ENCODE assay signal across 16 cellular contexts in genomic region chr7:145902123-145902522, GRCh38.
"Had no signal": no experiment of that assay in that cellular context is flagged by ENCODE, and none has a peak within 500 bp of the region (broad histone marks: within the 10 kb centered on the region; RNA-seq: fewer than 3 reads in every experiment).

No MANE protein-coding gene starts in this region.

- H3K27ac ChIP-seq: foreskin keratinocyte, hepatocyte, right atrium auricular region, WERI-Rb-1 had no signal

- H3K79me2 ChIP-seq: hepatocyte had no signal

- H3K36me3 ChIP-seq: right atrium auricular region, WERI-Rb-1 had no signal

- H3K4me3 ChIP-seq: hepatocyte, right atrium auricular region had no signal

- H3K27me3 ChIP-seq: foreskin keratinocyte, hepatocyte, right atrium auricular region had no signal

- H3K4me2 ChIP-seq: hepatocyte had no signal

- H3K4me1 ChIP-seq: foreskin keratinocyte, right atrium auricular region had no signal

- DNase-seq: activated CD4-positive, alpha-beta T cell treated with anti-CD3 and anti-CD28 coated beads, Interleukin-2, amount 50 U/mL, for 4 hours; activated effector memory CD4-positive, alpha-beta T cell treated with anti-CD3 and anti-CD28 coated beads, Interleukin-2, amount 50 U/mL, for 16 hours; activated T-cell treated with anti-CD3 and anti-CD28 coated beads, Interleukin-2, amount 50 U/mL, for 72 hours; effector memory CD8-positive, alpha-beta T cell; foreskin keratinocyte; kidney; nephron progenitor cell; stimulated activated CD4-positive, alpha-beta T cell treated with anti-CD3 and anti-CD28 coated beads, Interleukin-12 subunit alpha, Interleukin-12 subunit beta, amount 100 ng/mL, for 4 hours; stimulated activated CD4-positive, alpha-beta T cell treated with anti-CD3 and anti-CD28 coated beads, Interleukin-1b, Interleukin-23, amount 100 ng/mL, for 48 hours; stimulated activated CD8-positive, alpha-beta memory T cell treated with anti-CD3 and anti-CD28 coated beads, Interleukin-4, amount 100 ng/mL, for 48 hours; stimulated activated naive CD4-positive, alpha-beta T cell; T-helper 2 cell; WERI-Rb-1 had no signal

- ATAC-seq: activated T-cell treated with anti-CD3 and anti-CD28 coated beads, Interleukin-2, amount 50 U/mL, for 72 hours; effector memory CD8-positive, alpha-beta T cell; foreskin keratinocyte; left lobe of liver had no signal
